In the genomic region with DNA sequence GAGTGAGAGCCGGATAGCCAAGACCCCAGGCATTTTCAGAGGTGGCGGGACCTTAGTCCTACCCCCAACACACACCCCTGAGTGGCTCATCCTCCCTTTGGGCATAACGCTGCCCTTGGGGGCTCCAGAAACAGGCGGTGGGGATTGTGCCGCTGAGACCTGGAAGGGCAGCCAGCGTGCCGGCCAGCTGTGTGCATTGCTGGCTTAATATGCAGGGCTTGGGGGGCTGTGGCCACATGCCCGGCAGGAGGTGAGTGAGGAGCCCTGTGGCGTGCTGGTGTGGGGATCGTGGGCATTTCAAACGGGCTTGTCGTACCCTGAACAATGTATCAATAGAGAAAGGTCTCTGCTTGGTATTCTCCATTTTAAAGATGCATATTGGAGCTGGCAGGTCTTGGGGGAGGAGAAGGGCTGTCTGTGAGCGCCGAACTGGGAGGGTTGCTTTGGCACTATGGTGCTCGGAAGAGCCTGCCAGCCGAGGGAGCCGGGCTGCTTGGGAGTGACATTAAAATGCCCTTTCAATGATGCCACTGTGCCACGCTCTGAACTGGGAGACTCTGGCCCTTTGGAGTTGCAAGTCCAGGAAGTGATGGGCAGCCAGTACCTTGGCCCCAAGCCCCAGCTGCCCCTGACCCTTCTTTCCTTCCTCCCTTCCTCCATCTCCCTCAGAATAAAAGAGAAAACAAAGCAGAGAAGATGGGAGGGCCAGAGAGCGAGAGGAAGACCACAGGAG, we compare ENCODE assay signal across 10 cellular contexts. TPM values are rescaled to one million over a fixed set of nuclear protein-coding genes. Genes with fewer than 3 reads are reported as not detected.
A peak's percentile ranks its signal among the peaks of the same experiment; 100 is the strongest.
DNase-seq lines count a peak whose midpoint lies in the region; ATAC-seq and TF ChIP-seq lines count a peak whose summit lies in the region.
"Had no signal": no experiment of that assay in that cellular context is flagged by ENCODE, and none has a peak within 500 bp of the region (broad histone marks: within the 10 kb centered on the region; RNA-seq: fewer than 3 reads in every experiment).

No MANE protein-coding gene starts in this region.

- WGBS in psoas muscle, 3 donors, result 14 to 19% (median 16%) methylated on average over 18 to 19 of the region's 19 CpGs

- H3K9me3 ChIP-seq in Peyer's patch (no peaks in the 10 kb centered on the region), right atrium auricular region (no peaks in the 10 kb centered on the region), psoas muscle (no peaks in the 10 kb centered on the region)
- H3K9me3 ChIP-seq: left lung had no signal

- H3K4me3 ChIP-seq in AG10803 (ENCODE audit: low read length) (peak overlapping the region; percentile 39), Peyer's patch (peak overlapping the region in 3 of 4 donors; percentile 34 to 59 (median 51)), right atrium auricular region (peak overlapping the region; percentile 52 to 64), psoas muscle (peak overlapping the region; percentile 63)

- TF ChIP-seq CTCF in AG10803 (conservative IDR thresholded peaks at IDR 0.05; ENCODE audit: low read length) (no peak), Peyer's patch (IDR thresholded peaks at IDR 0.05) (no peak), right atrium auricular region (IDR thresholded peaks at IDR 0.05) (no peak), psoas muscle (IDR thresholded peaks at IDR 0.05) (no peak)

- H3K27ac ChIP-seq in Peyer's patch (no peak overlapping the region), right atrium auricular region (no peak overlapping the region), psoas muscle (no peak overlapping the region)
- H3K27ac ChIP-seq: left lung had no signal

- ATAC-seq in psoas muscle (no peak), GM18868 (IDR thresholded peaks at IDR 0.05; ENCODE audit: unreplicated experiment) (no peak), GM19395 (IDR thresholded peaks at IDR 0.05; ENCODE audit: unreplicated experiment) (no peak)
- ATAC-seq: HCT116 had no signal

- no peaks in the 10 kb centered on the region for H3K36me3 ChIP-seq in Peyer's patch
- no peaks in the 10 kb centered on the region for H3K36me3 ChIP-seq in right atrium auricular region
- H3K36me3 ChIP-seq in psoas muscle (ENCODE audit: insufficient read depth in 1 of 2, low read depth in 1 of 2), result no peaks in the 10 kb centered on the region
- H3K36me3 ChIP-seq: left lung had no signal

- intact Hi-C loops in psoas muscle (cut with DNase I), result no loop called here

- TF ChIP-seq POLR2A in Peyer's patch (IDR thresholded peaks at IDR 0.05), result no peak

- peaks cover 0 to 8% (median 0%) of the 10 kb centered on the region in 4 donors for H3K4me1 ChIP-seq in Peyer's patch
- H3K4me1 ChIP-seq in right atrium auricular region, result peaks cover 0 to 21% of the 10 kb centered on the region in 2 donors
- no peaks in the 10 kb centered on the region for H3K4me1 ChIP-seq in psoas muscle

- no peak for DNase-seq in AG10803 (ENCODE audit: low read depth)
- DNase-seq in Peyer's patch, result peak in 2 of 3 donors; percentile 24 to 27
- DNase-seq in right atrium auricular region (ENCODE audit: low spot score), result no peak
- no peak for DNase-seq in psoas muscle
- DNase-seq in activated CD4-positive, alpha-beta T cell treated with anti-CD3 and anti-CD28 coated beads, Interleukin-2, amount 50 U/mL, for 1 hour, result no peak
- no peak for DNase-seq in EL

- H3K27me3 ChIP-seq in Peyer's patch (no peaks in the 10 kb centered on the region), right atrium auricular region (no peaks in the 10 kb centered on the region), psoas muscle (ENCODE audit: insufficient read depth in 3 of 3, low read length in 2 of 3) (peaks cover 0 to 52% (median 2%) of the 10 kb centered on the region in 3 donors)

RNA-seq across cellular contexts. Expression of a gene that starts 11.2 kb away (rescaled TPM):
- total RNA-seq in Peyer's patch (1 to 10 TPM; 2.5 to 5.8 (median 4.9) TPM), right atrium auricular region (1 to 10 TPM; 7.6 to 9.7 TPM), psoas muscle (10 to 100 TPM in 1 of 4 donors, 1 to 10 TPM in 3; 4.8 to 21.4 (median 6.4) TPM)
- 10 to 100 TPM; 11.2 to 23.1 (median 13.0) TPM for polyA plus RNA-seq in psoas muscle

Comparison
In these comparisons a context has a peak if more than half of its experiments do, and no peak if none do; other contexts are left out.
1. DNase-seq: peak in Peyer's patch (2 of 3); none in AG10803 (single experiment), right atrium auricular region (single experiment), psoas muscle (0 of 2), activated CD4-positive, alpha-beta T cell treated with anti-CD3 and anti-CD28 coated beads, Interleukin-2, amount 50 U/mL, for 1 hour (single experiment) and EL (single experiment).
2. Peak in every context shown above with its lines, with median percentiles within 50 percentile points of each other: H3K4me3 ChIP-seq.